Comparison of ENCODE assay signal across 1 cellular context in the genomic region with DNA sequence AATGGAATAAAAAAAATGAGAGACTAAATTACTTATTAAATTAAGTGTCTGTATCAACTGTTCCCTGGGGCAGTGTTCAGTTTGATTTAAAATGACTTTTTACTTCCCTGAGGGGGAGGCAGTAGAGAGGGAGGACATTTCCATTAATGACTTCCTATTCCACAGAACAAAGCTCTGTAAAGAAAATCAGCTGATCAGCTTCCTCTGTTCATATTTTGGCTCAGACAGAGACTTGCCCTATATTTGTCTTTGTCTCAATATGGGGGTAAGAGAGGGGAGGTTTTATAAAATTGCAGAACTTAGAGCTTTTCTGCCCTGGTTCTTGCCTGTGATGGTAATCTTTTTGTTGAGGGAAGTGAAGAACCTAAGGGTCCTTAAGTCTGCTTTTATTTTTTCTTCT.
TF ChIP-seq lines count a peak whose summit lies in the region.

No MANE protein-coding gene starts in this region.

TF ChIP-seq in SK-N-SH treated with all-trans-retinoic acid at 6 μM for 48 hours, 23 proteins besides CTCF, POLR2A, EP300 and RAD21 (continued from another document):
- TF ChIP-seq, protein P1, sequence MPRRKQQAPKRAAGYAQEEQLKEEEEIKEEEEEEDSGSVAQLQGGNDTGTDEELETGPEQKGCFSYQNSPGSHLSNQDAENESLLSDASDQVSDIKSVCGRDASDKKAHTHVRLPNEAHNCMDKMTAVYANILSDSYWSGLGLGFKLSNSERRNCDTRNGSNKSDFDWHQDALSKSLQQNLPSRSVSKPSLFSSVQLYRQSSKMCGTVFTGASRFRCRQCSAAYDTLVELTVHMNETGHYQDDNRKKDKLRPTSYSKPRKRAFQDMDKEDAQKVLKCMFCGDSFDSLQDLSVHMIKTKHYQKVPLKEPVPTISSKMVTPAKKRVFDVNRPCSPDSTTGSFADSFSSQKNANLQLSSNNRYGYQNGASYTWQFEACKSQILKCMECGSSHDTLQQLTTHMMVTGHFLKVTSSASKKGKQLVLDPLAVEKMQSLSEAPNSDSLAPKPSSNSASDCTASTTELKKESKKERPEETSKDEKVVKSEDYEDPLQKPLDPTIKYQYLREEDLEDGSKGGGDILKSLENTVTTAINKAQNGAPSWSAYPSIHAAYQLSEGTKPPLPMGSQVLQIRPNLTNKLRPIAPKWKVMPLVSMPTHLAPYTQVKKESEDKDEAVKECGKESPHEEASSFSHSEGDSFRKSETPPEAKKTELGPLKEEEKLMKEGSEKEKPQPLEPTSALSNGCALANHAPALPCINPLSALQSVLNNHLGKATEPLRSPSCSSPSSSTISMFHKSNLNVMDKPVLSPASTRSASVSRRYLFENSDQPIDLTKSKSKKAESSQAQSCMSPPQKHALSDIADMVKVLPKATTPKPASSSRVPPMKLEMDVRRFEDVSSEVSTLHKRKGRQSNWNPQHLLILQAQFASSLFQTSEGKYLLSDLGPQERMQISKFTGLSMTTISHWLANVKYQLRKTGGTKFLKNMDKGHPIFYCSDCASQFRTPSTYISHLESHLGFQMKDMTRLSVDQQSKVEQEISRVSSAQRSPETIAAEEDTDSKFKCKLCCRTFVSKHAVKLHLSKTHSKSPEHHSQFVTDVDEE (CRISPR knock-in tag; IDR thresholded peaks at IDR 0.05) = no peak
- no peak for TF ChIP-seq CSDC2 (CRISPR knock-in tag; IDR thresholded peaks at IDR 0.05)
- no peak for TF ChIP-seq ISL1 (CRISPR knock-in tag; IDR thresholded peaks at IDR 0.05)
- TF ChIP-seq ZFP3 (CRISPR knock-in tag; IDR thresholded peaks at IDR 0.05) = no peak
- TF ChIP-seq, protein P2, sequence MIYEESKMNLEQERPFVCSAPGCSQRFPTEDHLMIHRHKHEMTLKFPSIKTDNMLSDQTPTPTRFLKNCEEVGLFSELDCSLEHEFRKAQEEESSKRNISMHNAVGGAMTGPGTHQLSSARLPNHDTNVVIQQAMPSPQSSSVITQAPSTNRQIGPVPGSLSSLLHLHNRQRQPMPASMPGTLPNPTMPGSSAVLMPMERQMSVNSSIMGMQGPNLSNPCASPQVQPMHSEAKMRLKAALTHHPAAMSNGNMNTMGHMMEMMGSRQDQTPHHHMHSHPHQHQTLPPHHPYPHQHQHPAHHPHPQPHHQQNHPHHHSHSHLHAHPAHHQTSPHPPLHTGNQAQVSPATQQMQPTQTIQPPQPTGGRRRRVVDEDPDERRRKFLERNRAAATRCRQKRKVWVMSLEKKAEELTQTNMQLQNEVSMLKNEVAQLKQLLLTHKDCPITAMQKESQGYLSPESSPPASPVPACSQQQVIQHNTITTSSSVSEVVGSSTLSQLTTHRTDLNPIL (CRISPR knock-in tag; IDR thresholded peaks at IDR 0.05; ENCODE audit: low read depth) = no peak
- TF ChIP-seq SNAI2 (CRISPR knock-in tag; IDR thresholded peaks at IDR 0.05) = no peak
- TF ChIP-seq ZNF8 (CRISPR knock-in tag; IDR thresholded peaks at IDR 0.05) = no peak
- TF ChIP-seq ZC3H10 (CRISPR knock-in tag; IDR thresholded peaks at IDR 0.05) = no peak
- TF ChIP-seq GLIS3 (CRISPR knock-in tag; IDR thresholded peaks at IDR 0.05) = no peak
- TF ChIP-seq TCF4 (CRISPR knock-in tag; IDR thresholded peaks at IDR 0.05; ENCODE audit: borderline replicate concordance) = no peak
- TF ChIP-seq RARB (CRISPR knock-in tag; IDR thresholded peaks at IDR 0.05) = no peak
- TF ChIP-seq ZNF565 (CRISPR knock-in tag; conservative IDR thresholded peaks at IDR 0.05; ENCODE audit: low read depth) = no peak
